14 cellular contexts compared by ENCODE assay signal in the genomic region with DNA sequence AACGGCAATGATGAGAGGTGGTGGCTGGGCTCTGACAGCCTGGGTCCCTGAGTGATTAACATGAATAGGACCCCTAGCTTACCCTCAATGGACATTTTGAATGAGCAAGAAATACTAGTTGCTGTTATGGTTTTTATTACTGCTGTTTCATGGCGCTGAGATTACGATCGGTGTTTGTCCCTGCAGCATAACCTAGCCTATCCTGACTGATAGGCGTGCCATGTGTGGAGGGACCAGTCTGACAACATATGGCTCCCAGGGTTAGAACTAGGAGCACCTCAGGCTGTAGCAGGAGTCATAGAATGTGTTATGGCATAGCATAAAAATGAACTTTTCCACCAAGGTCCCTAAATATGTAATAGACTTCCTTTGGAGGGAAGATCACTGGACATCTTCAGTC.
DNase-seq lines count a peak whose midpoint lies in the region; ATAC-seq, FAIRE-seq and TF ChIP-seq lines count a peak whose summit lies in the region.
"Had no signal": no experiment of that assay in that cellular context is flagged by ENCODE, and none has a peak within 500 bp of the region (broad histone marks: within the 10 kb centered on the region; RNA-seq: fewer than 3 reads in every experiment).

No MANE protein-coding gene starts in this region.

- peaks cover 31% of the 10 kb centered on the region for H3K4me1 Mint-ChIP-seq in CD4-positive, alpha-beta T cell (ENCODE audit: low read depth)
- H3K4me1 Mint-ChIP-seq in natural killer cell, result peaks cover 35 to 41% of the 10 kb centered on the region in 2 donors

- peaks cover 36% of the 10 kb centered on the region for H3K79me2 ChIP-seq in ACC112 (ENCODE audit: control insufficient read depth, insufficient read depth, low read length, unreplicated experiment)
- no peaks in the 10 kb centered on the region for H3K79me2 ChIP-seq in K562 (ENCODE audit: control insufficient read depth, insufficient read depth, low read length)

- 72% methylated on average over 5 of the region's 5 CpGs for WGBS in K562 (ENCODE audit: insufficient coverage, low coverage, missing lambda C conversion rate)

- no peaks in the 10 kb centered on the region for H4K20me1 ChIP-seq in K562 (replicated peaks; ENCODE audit: control insufficient read depth, insufficient read depth, low read length)

- no peak overlapping the region for H3K4me3 ChIP-seq in ACC112 (ENCODE audit: low read depth, low read length)
- no peak overlapping the region for H3K4me3 ChIP-seq in K562
- H3K4me3 ChIP-seq: Peyer's patch had no signal

- intact Hi-C loops in CD4-positive, alpha-beta T cell (cut with DNase I, micrococcal nuclease), result no loop called here
- intact Hi-C loops in K562 (cut with micrococcal nuclease) (no loop called here), natural killer cell (cut with micrococcal nuclease) (no loop called here), sciatic nerve (cut with DNase I) (no loop called here)

- H3K4me2 ChIP-seq in K562 (ENCODE audit: insufficient read depth, low read length), result no peak overlapping the region
- H3K4me2 ChIP-seq: KMS-11 had no signal

- H3K9me1 ChIP-seq in K562 (ENCODE audit: control insufficient read depth, insufficient read depth, low read length), result no peaks in the 10 kb centered on the region

- no peak for FAIRE-seq in K562 (lab: Jason Lieb, UNC)

- in situ Hi-C loops in K562 (cut with MboI), result no loop called here

- H3K36me3 Mint-ChIP-seq in CD4-positive, alpha-beta T cell (ENCODE audit: low read depth), result peaks cover 15% of the 10 kb centered on the region
- no peaks in the 10 kb centered on the region for H3K36me3 Mint-ChIP-seq in natural killer cell

- no peak overlapping the region for H3K9ac ChIP-seq in K562 (ENCODE audit: insufficient read depth in 1 of 2, low read depth in 2 of 2, low read length in 2 of 2)
- H3K9ac ChIP-seq: KMS-11 had no signal

- no peak for TF ChIP-seq CTCF in CD4-positive, alpha-beta T cell (IDR thresholded peaks at IDR 0.05)
- TF ChIP-seq CTCF in K562 (IDR thresholded peaks at IDR 0.05 in 2 of 3, conservative IDR thresholded peaks at IDR 0.05 in 1 of 3; ENCODE audit: insufficient read depth in 2 of 3, low read depth in 1 of 3, low read length in 3 of 3) (no peak), natural killer cell (IDR thresholded peaks at IDR 0.05) (no peak)

- peak overlapping the region; percentile 100 for H3K27ac ChIP-seq in ACC112 (ENCODE audit: low read depth, low read length)
- no peak overlapping the region for H3K27ac ChIP-seq in CD4-positive, alpha-beta T cell (ENCODE audit: low read depth, low read length)
- no peak overlapping the region for H3K27ac ChIP-seq in K562 (ENCODE audit: extremely low read depth, low read depth, low read length)
- H3K27ac ChIP-seq: KMS-11 had no signal

- H3K4me1 ChIP-seq in ACC112 (ENCODE audit: control insufficient read depth, insufficient read depth, low read length, unreplicated experiment) (peaks cover 84% of the 10 kb centered on the region), K562 (replicated peaks in 1 of 2; ENCODE audit: control insufficient read depth in 2 of 2, insufficient read depth in 2 of 2, low read length in 2 of 2) (peaks cover 20 to 42% of the 10 kb centered on the region in 2 experiments)

- H3K27me3 ChIP-seq in ACC112 (ENCODE audit: insufficient read depth, low read length) (no peaks in the 10 kb centered on the region), K562 (ENCODE audit: control insufficient read depth in 2 of 2, insufficient read depth in 2 of 2, low read length in 2 of 2) (no peaks in the 10 kb centered on the region)
- no peaks in the 10 kb centered on the region for H3K27me3 ChIP-seq in CD4-positive, alpha-beta T cell (ENCODE audit: control insufficient read depth, insufficient read depth, low read length)
- H3K27me3 ChIP-seq: Peyer's patch had no signal

- no peaks in the 10 kb centered on the region for H3K9me3 Mint-ChIP-seq in CD4-positive, alpha-beta T cell
- no peaks in the 10 kb centered on the region for H3K9me3 Mint-ChIP-seq in natural killer cell

- no peak for TF ChIP-seq POLR2A in K562 (conservative IDR thresholded peaks at IDR 0.05)

- no peak for DNase-seq in CD4-positive, alpha-beta T cell
- DNase-seq in K562 (ENCODE audit: extremely low read depth in 1 of 4, low spot score in 3 of 4), result no peak
- DNase-seq in natural killer cell, result no peak
- no peak for DNase-seq in sciatic nerve (ENCODE audit: low spot score)
- no peak for DNase-seq in NCI-H1092 (lab: John Stamatoyannopoulos, UW)
- DNase-seq: ACHN, MV-4-11, NCI-H187 treated with DMSO at 0.1 percent for 48 hours, NCI-H526, Peyer's patch had no signal

- no peaks in the 10 kb centered on the region for H3K27me3 Mint-ChIP-seq in CD4-positive, alpha-beta T cell
- H3K27me3 Mint-ChIP-seq in natural killer cell (ENCODE audit: low read depth in 2 of 2), result no peaks in the 10 kb centered on the region

- BruUV-seq in K562 (replicated peaks; lab: Mats Ljungman, UMichigan), result no TSS peak

- ATAC-seq in CD4-positive, alpha-beta T cell (ENCODE audit: poor library complexity), result no peak
- ATAC-seq in K562, result no peak
- no peak for ATAC-seq in natural killer cell
- ATAC-seq in HG03039 (IDR thresholded peaks at IDR 0.05; ENCODE audit: unreplicated experiment), result no peak
- ATAC-seq in sciatic nerve, result no peak
- ATAC-seq: Right ventricle myocardium inferior had no signal

- no peak overlapping the region for H2AFZ ChIP-seq in ACC112 (ENCODE audit: low read length, unreplicated experiment)
- H2AFZ ChIP-seq in K562 (ENCODE audit: low read depth, low read length), result no peak overlapping the region

- CTCF ChIA-PET in CD4-positive, alpha-beta T cell (lab: Charles Lee), result no interaction called here
- CTCF ChIA-PET in K562 (lab: Yijun Ruan, JAX; ENCODE audit: low intra/inter-chr PET ratio), result no interaction called here

- no peaks in the 10 kb centered on the region for H3K9me3 ChIP-seq in CD4-positive, alpha-beta T cell (ENCODE audit: control insufficient read depth, low read length)
- H3K9me3 ChIP-seq in K562 (replicated peaks; ENCODE audit: control insufficient read depth, insufficient read depth, low read depth, low read length), result no peaks in the 10 kb centered on the region
- H3K9me3 ChIP-seq: Peyer's patch had no signal

- H3K4me3 Mint-ChIP-seq in CD4-positive, alpha-beta T cell, result no peak overlapping the region
- H3K4me3 Mint-ChIP-seq in natural killer cell, result no peak overlapping the region

- POLR2A ChIA-PET in CD4-positive, alpha-beta T cell (lab: Charles Lee), result interaction anchor here (0.5 to 1.3 kb wide), 4 partner anchors 11 to 227 kb away, joined by 3 to 4 read pairs (median 4); no protein-coding TSS in a partner anchor
- POLR2A ChIA-PET in K562 (lab: Yijun Ruan, JAX), result no interaction called here

- TF ChIP-seq EP300 in K562 (IDR thresholded peaks at IDR 0.05; ENCODE audit: low read length), result no peak

- H3K36me3 ChIP-seq in ACC112 (ENCODE audit: insufficient read depth, low read length), result no peaks in the 10 kb centered on the region
- H3K36me3 ChIP-seq in K562 (ENCODE audit: control insufficient read depth, insufficient read depth, low read length), result no peaks in the 10 kb centered on the region
- H3K36me3 ChIP-seq: Peyer's patch had no signal

- H3K27ac Mint-ChIP-seq in CD4-positive, alpha-beta T cell, result peak overlapping the region; percentile 18
- H3K27ac Mint-ChIP-seq in natural killer cell, result peak overlapping the region; percentile 73 to 86

- no peak for TF ChIP-seq RAD21 in K562 (CRISPR knock-in tag; conservative IDR thresholded peaks at IDR 0.05 in 1 of 2, IDR thresholded peaks at IDR 0.05 in 1 of 2)

TF ChIP-seq in K562, 482 proteins besides CTCF, POLR2A, EP300 and RAD21:
- TF ChIP-seq TEAD4 (IDR thresholded peaks at IDR 0.05; ENCODE audit: low read length) (no peak), TEAD4 (CRISPR knock-in tag; IDR thresholded peaks at IDR 0.05; ENCODE audit: borderline replicate concordance) (no peak), ZNF12 (CRISPR knock-in tag; IDR thresholded peaks at IDR 0.05) (peak; percentile 98)
